ENCODE assay signal across 22 cellular contexts in the genomic region with DNA sequence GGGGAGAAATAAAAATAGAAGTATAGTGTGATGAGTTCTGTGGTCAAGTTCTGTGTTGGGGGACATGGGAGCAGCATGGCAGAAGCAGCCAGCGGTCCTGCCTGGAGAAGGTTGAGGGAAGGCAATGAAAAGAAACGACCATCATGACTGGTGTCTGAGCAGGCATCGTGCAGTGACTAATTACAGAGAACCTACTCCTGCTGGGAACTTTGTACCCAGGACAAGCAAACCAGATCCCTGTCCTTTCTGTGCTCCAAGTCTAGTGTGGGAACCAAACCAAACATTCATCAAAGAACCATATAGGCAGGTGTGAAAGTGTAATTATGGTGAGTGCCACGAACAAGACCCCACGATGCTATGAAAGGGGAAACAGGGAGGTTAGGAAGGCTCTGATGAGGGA. TPM values are rescaled to one million over a fixed set of nuclear protein-coding genes. Genes with fewer than 3 reads are reported as not detected.
A peak's percentile ranks its signal among the peaks of the same experiment; 100 is the strongest.
DNase-seq lines count a peak whose midpoint lies in the region; ATAC-seq lines count a peak whose summit lies in the region.
"Had no signal": no experiment of that assay in that cellular context is flagged by ENCODE, and none has a peak within 500 bp of the region (broad histone marks: within the 10 kb centered on the region; RNA-seq: fewer than 3 reads in every experiment).

No MANE protein-coding gene starts in this region.

- no peaks in the 10 kb centered on the region for H3K9me3 Mint-ChIP-seq in activated naive CD4-positive, alpha-beta T cell treated with anti-CD3 and anti-CD28 coated beads, Interleukin-2, amount 10 ng/mL, durations not matched to agents 7 days and 5 days
- H3K9me3 Mint-ChIP-seq in activated naive CD4-positive, alpha-beta T cell treated with anti-CD3 and anti-CD28 coated beads for 36 hours, result no peaks in the 10 kb centered on the region
- H3K9me3 Mint-ChIP-seq in CD4-positive, alpha-beta memory T cell, result no peaks in the 10 kb centered on the region
- no peaks in the 10 kb centered on the region for H3K9me3 Mint-ChIP-seq in central memory CD8-positive, alpha-beta T cell
- H3K9me3 Mint-ChIP-seq in naive thymus-derived CD4-positive, alpha-beta T cell, result no peaks in the 10 kb centered on the region
- H3K9me3 Mint-ChIP-seq: CD8-positive, alpha-beta T cell; HFFc6 had no signal

- POLR2A ChIA-PET in CD4-positive, alpha-beta memory T cell (lab: Charles Lee; ENCODE audit: partially characterized antibody), result no interaction called here
- POLR2A ChIA-PET in naive thymus-derived CD4-positive, alpha-beta T cell (lab: Charles Lee), result no interaction called here

- CTCF ChIA-PET in activated naive CD4-positive, alpha-beta T cell treated with anti-CD3 and anti-CD28 coated beads, Interleukin-2, amount 10 ng/mL, durations not matched to agents 7 days and 5 days (lab: Charles Lee), result interaction anchor here (1.1 to 3.0 kb wide), 2 partner anchors 7 to 11 kb away, joined by 3 to 13 read pairs; no protein-coding TSS in a partner anchor
- CTCF ChIA-PET in activated naive CD4-positive, alpha-beta T cell treated with anti-CD3 and anti-CD28 coated beads for 36 hours (lab: Charles Lee), result no interaction called here
- CTCF ChIA-PET in CD4-positive, alpha-beta memory T cell (lab: Charles Lee; ENCODE audit: partially characterized antibody), result interaction anchor here (1.0 to 1.9 kb wide), 3 partner anchors 12 to 151 kb away, joined by 3 to 7 read pairs (median 6); no protein-coding TSS in a partner anchor
- CTCF ChIA-PET in naive thymus-derived CD4-positive, alpha-beta T cell (lab: Charles Lee), result no interaction called here

- intact Hi-C loops in activated naive CD4-positive, alpha-beta T cell treated with anti-CD3 and anti-CD28 coated beads for 36 hours (cut with micrococcal nuclease), result no loop called here
- intact Hi-C loops in CD4-positive, alpha-beta memory T cell (cut with micrococcal nuclease), result no loop called here
- intact Hi-C loops in naive thymus-derived CD4-positive, alpha-beta T cell (cut with micrococcal nuclease), result no loop called here

- peak overlapping the region; percentile 11 for H3K27ac Mint-ChIP-seq in activated naive CD4-positive, alpha-beta T cell treated with anti-CD3 and anti-CD28 coated beads, Interleukin-2, amount 10 ng/mL, durations not matched to agents 7 days and 5 days
- H3K27ac Mint-ChIP-seq in activated naive CD4-positive, alpha-beta T cell treated with anti-CD3 and anti-CD28 coated beads for 36 hours, result no peak overlapping the region
- H3K27ac Mint-ChIP-seq in CD4-positive, alpha-beta memory T cell, result peak overlapping the region in 6 of 7 donors; percentile 2 to 80 (median 38)
- peak overlapping the region; percentile 6 for H3K27ac Mint-ChIP-seq in central memory CD8-positive, alpha-beta T cell (ENCODE audit: low read depth)
- peak overlapping the region in 6 of 9 donors; percentile 0 to 80 (median 45) for H3K27ac Mint-ChIP-seq in naive thymus-derived CD4-positive, alpha-beta T cell
- H3K27ac Mint-ChIP-seq: HFFc6 had no signal

- no peak overlapping the region for H3K27ac ChIP-seq in CD4-positive, alpha-beta memory T cell (ENCODE audit: low read depth, low read length)
- no peak overlapping the region for H3K27ac ChIP-seq in naive thymus-derived CD4-positive, alpha-beta T cell (ENCODE audit: low read depth, low read length)
- H3K27ac ChIP-seq: PC-9, RWPE1 had no signal

- peaks cover 70% of the 10 kb centered on the region for H3K36me3 Mint-ChIP-seq in activated naive CD4-positive, alpha-beta T cell treated with anti-CD3 and anti-CD28 coated beads, Interleukin-2, amount 10 ng/mL, durations not matched to agents 7 days and 5 days
- H3K36me3 Mint-ChIP-seq in activated naive CD4-positive, alpha-beta T cell treated with anti-CD3 and anti-CD28 coated beads for 36 hours (ENCODE audit: low read depth), result peaks cover 10% of the 10 kb centered on the region
- H3K36me3 Mint-ChIP-seq in CD4-positive, alpha-beta memory T cell, result peaks cover 72 to 89% of the 10 kb centered on the region in 2 donors
- H3K36me3 Mint-ChIP-seq in central memory CD8-positive, alpha-beta T cell (ENCODE audit: insufficient read depth), result peaks cover 25% of the 10 kb centered on the region
- H3K36me3 Mint-ChIP-seq in naive thymus-derived CD4-positive, alpha-beta T cell, result peaks cover 19 to 69% (median 35%) of the 10 kb centered on the region in 5 donors

- no peak overlapping the region for H3K4me3 Mint-ChIP-seq in activated naive CD4-positive, alpha-beta T cell treated with anti-CD3 and anti-CD28 coated beads, Interleukin-2, amount 10 ng/mL, durations not matched to agents 7 days and 5 days
- no peak overlapping the region for H3K4me3 Mint-ChIP-seq in activated naive CD4-positive, alpha-beta T cell treated with anti-CD3 and anti-CD28 coated beads for 36 hours
- no peak overlapping the region for H3K4me3 Mint-ChIP-seq in CD4-positive, alpha-beta memory T cell
- H3K4me3 Mint-ChIP-seq in central memory CD8-positive, alpha-beta T cell, result no peak overlapping the region
- no peak overlapping the region for H3K4me3 Mint-ChIP-seq in naive thymus-derived CD4-positive, alpha-beta T cell
- H3K4me3 Mint-ChIP-seq: CD8-positive, alpha-beta T cell; HFFc6 had no signal

- H3K27me3 Mint-ChIP-seq in activated naive CD4-positive, alpha-beta T cell treated with anti-CD3 and anti-CD28 coated beads, Interleukin-2, amount 10 ng/mL, durations not matched to agents 7 days and 5 days, result no peaks in the 10 kb centered on the region
- no peaks in the 10 kb centered on the region for H3K27me3 Mint-ChIP-seq in activated naive CD4-positive, alpha-beta T cell treated with anti-CD3 and anti-CD28 coated beads for 36 hours (ENCODE audit: low read depth)
- H3K27me3 Mint-ChIP-seq in CD4-positive, alpha-beta memory T cell, result no peaks in the 10 kb centered on the region
- H3K27me3 Mint-ChIP-seq in central memory CD8-positive, alpha-beta T cell, result no peaks in the 10 kb centered on the region
- no peaks in the 10 kb centered on the region for H3K27me3 Mint-ChIP-seq in naive thymus-derived CD4-positive, alpha-beta T cell

- peaks cover 44% of the 10 kb centered on the region for H3K4me1 Mint-ChIP-seq in activated naive CD4-positive, alpha-beta T cell treated with anti-CD3 and anti-CD28 coated beads, Interleukin-2, amount 10 ng/mL, durations not matched to agents 7 days and 5 days
- H3K4me1 Mint-ChIP-seq in activated naive CD4-positive, alpha-beta T cell treated with anti-CD3 and anti-CD28 coated beads for 36 hours (ENCODE audit: low read depth), result peaks cover 30% of the 10 kb centered on the region
- H3K4me1 Mint-ChIP-seq in CD4-positive, alpha-beta memory T cell, result peaks cover 37 to 53% (median 45%) of the 10 kb centered on the region in 4 donors
- H3K4me1 Mint-ChIP-seq in central memory CD8-positive, alpha-beta T cell, result peaks cover 68% of the 10 kb centered on the region
- H3K4me1 Mint-ChIP-seq in naive thymus-derived CD4-positive, alpha-beta T cell, result peaks cover 32 to 57% (median 52%) of the 10 kb centered on the region in 7 donors

- ATAC-seq in central memory CD8-positive, alpha-beta T cell (replicated peaks; ENCODE audit: extremely low read depth, poor library complexity, severe bottlenecking), result no peak
- no peak for ATAC-seq in naive thymus-derived CD4-positive, alpha-beta T cell
- no peak for ATAC-seq in HG02840 (IDR thresholded peaks at IDR 0.05; ENCODE audit: low FRiP score, unreplicated experiment)
- ATAC-seq in GM19328 (IDR thresholded peaks at IDR 0.05; ENCODE audit: unreplicated experiment), result no peak
- ATAC-seq: CD8-positive, alpha-beta T cell had no signal

- H3K9me3 ChIP-seq in CD4-positive, alpha-beta memory T cell (ENCODE audit: control insufficient read depth in 1 of 2, low read length in 2 of 2), result no peaks in the 10 kb centered on the region
- no peaks in the 10 kb centered on the region for H3K9me3 ChIP-seq in naive thymus-derived CD4-positive, alpha-beta T cell (ENCODE audit: control insufficient read depth in 2 of 3, low read length in 3 of 3)

- H3K36me3 ChIP-seq in CD4-positive, alpha-beta memory T cell (ENCODE audit: insufficient read depth, low read length), result peaks cover 50% of the 10 kb centered on the region
- H3K36me3 ChIP-seq in naive thymus-derived CD4-positive, alpha-beta T cell (ENCODE audit: control insufficient read depth in 2 of 3, insufficient read depth in 3 of 3, low read length in 3 of 3), result peaks cover 11 to 71% (median 14%) of the 10 kb centered on the region in 3 experiments

- H3K4me1 ChIP-seq in CD4-positive, alpha-beta memory T cell (ENCODE audit: insufficient read depth, low read length), result peaks cover 19% of the 10 kb centered on the region
- H3K4me1 ChIP-seq in naive thymus-derived CD4-positive, alpha-beta T cell (ENCODE audit: control insufficient read depth in 2 of 2, insufficient read depth in 2 of 2, low read length in 2 of 2), result peaks cover 0 to 7% of the 10 kb centered on the region in 2 donors

- no peak for DNase-seq in activated naive CD4-positive, alpha-beta T cell treated with anti-CD3 and anti-CD28 coated beads, Interleukin-2, amount 10 ng/mL, durations not matched to agents 7 days and 5 days
- no peak for DNase-seq in activated naive CD4-positive, alpha-beta T cell treated with anti-CD3 and anti-CD28 coated beads for 36 hours
- no peak for DNase-seq in CD4-positive, alpha-beta memory T cell
- no peak for DNase-seq in central memory CD8-positive, alpha-beta T cell (ENCODE audit: low spot score in 2 of 2)
- no peak for DNase-seq in naive thymus-derived CD4-positive, alpha-beta T cell
- DNase-seq in NCI-H345 treated with DMSO at 0.1 percent for 48 hours (lab: John Stamatoyannopoulos, UW; ENCODE audit: unreplicated experiment), result no peak
- DNase-seq: CD8-positive, alpha-beta T cell; DMS79; H7; HFFc6; Kasumi-1; MM.1S; NCI-H1092; NCI-H1436 treated with DMSO at 0.1 percent for 48 hours; NCI-H2029; NCI-H345; NCI-H526; PC-9 had no signal

- no peak overlapping the region for H3K4me3 ChIP-seq in CD4-positive, alpha-beta memory T cell (ENCODE audit: low read length in 2 of 2)
- H3K4me3 ChIP-seq in naive thymus-derived CD4-positive, alpha-beta T cell (ENCODE audit: low read length), result no peak overlapping the region
- H3K4me3 ChIP-seq: PC-9 had no signal

- no peaks in the 10 kb centered on the region for H3K27me3 ChIP-seq in CD4-positive, alpha-beta memory T cell (ENCODE audit: insufficient read depth, low read length)
- no peaks in the 10 kb centered on the region for H3K27me3 ChIP-seq in naive thymus-derived CD4-positive, alpha-beta T cell (ENCODE audit: control insufficient read depth in 2 of 2, insufficient read depth in 2 of 2, low read length in 2 of 2)

RNA-seq across cellular contexts. Expression of a gene that starts 25.8 kb away (rescaled TPM):
- 10 to 100 TPM; 19.5 to 21.4 TPM for total RNA-seq in activated naive CD4-positive, alpha-beta T cell treated with anti-CD3 and anti-CD28 coated beads for 36 hours
- total RNA-seq in CD4-positive, alpha-beta memory T cell, result 10 to 100 TPM; 28.7 to 33.6 TPM
- 10 to 100 TPM; 36.2 to 53.8 TPM for polyA plus RNA-seq in CD4-positive, alpha-beta memory T cell
- 10 to 100 TPM; 21.7 to 88.1 (median 27.0) TPM for total RNA-seq in naive thymus-derived CD4-positive, alpha-beta T cell
- polyA plus RNA-seq in naive thymus-derived CD4-positive, alpha-beta T cell, result 10 to 100 TPM; 31.7 to 33.0 TPM
- total RNA-seq: HFFc6, HT1080 had no signal

Comparison
In these comparisons a context has a peak if more than half of its experiments do, and no peak if none do; other contexts are left out.
1. CTCF ChIA-PET loops: an anchor here in activated naive CD4-positive, alpha-beta T cell treated with anti-CD3 and anti-CD28 coated beads, Interleukin-2, amount 10 ng/mL, durations not matched to agents 7 days and 5 days (1.1 to 3.0 kb wide) and CD4-positive, alpha-beta memory T cell (1.0 to 1.9 kb wide); none called in activated naive CD4-positive, alpha-beta T cell treated with anti-CD3 and anti-CD28 coated beads for 36 hours and naive thymus-derived CD4-positive, alpha-beta T cell.